Comparison of ENCODE assay signal across 12 cellular contexts in genomic region chr22:49871482-49871881, GRCh38.
"Had no signal": no experiment of that assay in that cellular context is flagged by ENCODE, and none has a peak within 500 bp of the region (broad histone marks: within the 10 kb centered on the region; RNA-seq: fewer than 3 reads in every experiment).

No MANE protein-coding gene starts in this region.

- H3K27ac ChIP-seq: ascending aorta, esophagus squamous epithelium, foreskin keratinocyte, right atrium auricular region had no signal

- H3K36me3 Mint-ChIP-seq: natural killer cell had no signal

- H3K4me3 ChIP-seq: ascending aorta, esophagus squamous epithelium, right atrium auricular region had no signal

- ATAC-seq: foreskin keratinocyte; left colon; natural killer cell; stimulated activated memory B cell treated with anti-CD40 and anti-IgM and Interleukin-4, amounts not matched to agents 10 μg/mL and 1 μg/mL and 100 μg/mL, for 72 hours had no signal

- H3K27ac Mint-ChIP-seq: activated T-cell treated with anti-CD3 and anti-CD28 coated beads, Interleukin-2, amount 50 U/mL, for 24 hours; stimulated activated memory B cell treated with anti-CD40 and anti-IgM and Interleukin-4, amounts not matched to agents 10 μg/mL and 1 μg/mL and 100 μg/mL, for 72 hours; type B pancreatic cell had no signal

- H3K4me1 ChIP-seq: ascending aorta, esophagus squamous epithelium, foreskin keratinocyte, right atrium auricular region had no signal

- H3K36me3 ChIP-seq: right atrium auricular region had no signal

- H3K27me3 Mint-ChIP-seq: activated T-cell treated with anti-CD3 and anti-CD28 coated beads, Interleukin-2, amount 50 U/mL, for 24 hours; stimulated activated memory B cell treated with anti-CD40 and anti-IgM and Interleukin-4, amounts not matched to agents 10 μg/mL and 1 μg/mL and 100 μg/mL, for 72 hours; type B pancreatic cell had no signal

- H3K4me3 Mint-ChIP-seq: activated T-cell treated with anti-CD3 and anti-CD28 coated beads, Interleukin-2, amount 50 U/mL, for 24 hours; natural killer cell; stimulated activated memory B cell treated with anti-CD40 and anti-IgM and Interleukin-4, amounts not matched to agents 10 μg/mL and 1 μg/mL and 100 μg/mL, for 72 hours; type B pancreatic cell had no signal

- H3K27me3 ChIP-seq: ascending aorta, esophagus squamous epithelium, foreskin keratinocyte, right atrium auricular region had no signal

- DNase-seq: activated CD4-positive, alpha-beta T cell treated with anti-CD3 and anti-CD28 coated beads, Interleukin-2, amount 50 U/mL, for 1 hour; activated CD4-positive, CD25-positive, alpha-beta regulatory T cell; activated T-cell treated with anti-CD3 and anti-CD28 coated beads, Interleukin-2, amount 50 U/mL, for 24 hours; esophagus squamous epithelium; foreskin keratinocyte; left colon; mammary epithelial cell; natural killer cell had no signal
